ENCODE assay signal across 9 cellular contexts in genomic region chrX:136125106-136125505, GRCh38.
"Had no signal": no experiment of that assay in that cellular context is flagged by ENCODE, and none has a peak within 500 bp of the region (broad histone marks: within the 10 kb centered on the region; RNA-seq: fewer than 3 reads in every experiment).

No MANE protein-coding gene starts in this region.

- H3K4me1 ChIP-seq: HAP-1 had no signal

- H3K4me3 Mint-ChIP-seq: HFFc6 had no signal

- H3K36me3 ChIP-seq: HAP-1 had no signal

- H3K9me3 ChIP-seq: HAP-1 had no signal

- DNase-seq: GM23248, GOT3, H7, HFFc6, IMR-90, KBM-7 had no signal

- H3K27ac Mint-ChIP-seq: HFFc6 had no signal

- ATAC-seq: HCT116 had no signal

- H3K4me3 ChIP-seq: GM23248, HAP-1 had no signal

- H3K9me3 Mint-ChIP-seq: HFFc6 had no signal

- H2AFZ ChIP-seq: GM23248 had no signal

- H3K9ac ChIP-seq: GM23248 had no signal

- H3K27ac ChIP-seq: GM23248, HL-60 had no signal
